Comparison of ENCODE assay signal across 9 cellular contexts in genomic region chr11:69010964-69011623, GRCh38. TPM values are rescaled to one million over a fixed set of nuclear protein-coding genes. Genes with fewer than 3 reads are reported as not detected.
DNase-seq lines count a peak whose midpoint lies in the region; ATAC-seq and TF ChIP-seq lines count a peak whose summit lies in the region.
"Had no signal": no experiment of that assay in that cellular context is flagged by ENCODE, and none has a peak within 500 bp of the region (broad histone marks: within the 10 kb centered on the region; RNA-seq: fewer than 3 reads in every experiment).

No MANE protein-coding gene starts in this region.

- TF ChIP-seq CTCF in lower lobe of right lung (IDR thresholded peaks at IDR 0.05), result no peak

- peak overlapping the region; percentile 44 to 46 for H3K9ac ChIP-seq in duodenal mucosa (ENCODE audit: low read depth in 1 of 2, low read length in 2 of 2)

- intact Hi-C loops in lower lobe of right lung (cut with DNase I), result no loop called here

- DNase-seq in DMS153 (lab: John Stamatoyannopoulos, UW) (peak; percentile 34), DMS153 treated with DMSO at 0.1 percent for 48 hours (lab: John Stamatoyannopoulos, UW; ENCODE audit: unreplicated experiment) (no peak), SKM-1 (lab: John Stamatoyannopoulos, UW; ENCODE audit: unreplicated experiment) (peak; percentile 38), lower lobe of right lung (peak; percentile 63), NCI-H1105 (lab: John Stamatoyannopoulos, UW) (no peak)
- DNase-seq in stimulated activated CD8-positive, alpha-beta memory T cell treated with anti-CD3 and anti-CD28 coated beads, Interleukin-15, amount 100 ng/mL, for 24 hours (ENCODE audit: low read depth), result peak; percentile 17

- H3K27me3 ChIP-seq in duodenal mucosa (ENCODE audit: control insufficient read depth in 1 of 2, insufficient read depth in 2 of 2, low read length in 2 of 2), result peaks cover 20 to 28% of the 10 kb centered on the region in 2 donors
- H3K27me3 ChIP-seq in lower lobe of right lung (ENCODE audit: low read depth), result peaks cover 56% of the 10 kb centered on the region

- H3K27ac ChIP-seq in duodenal mucosa (ENCODE audit: low read depth, low read length), result peak overlapping the region; percentile 53
- H3K27ac ChIP-seq in lower lobe of right lung, result peak overlapping the region; percentile 73
- H3K27ac ChIP-seq: 22Rv1 had no signal

- H3K4me1 ChIP-seq in duodenal mucosa (ENCODE audit: control insufficient read depth in 1 of 2, insufficient read depth in 2 of 2, low read length in 2 of 2), result peaks cover 25 to 32% of the 10 kb centered on the region in 2 donors
- H3K4me1 ChIP-seq in lower lobe of right lung, result peaks cover 45% of the 10 kb centered on the region

- H3K4me3 ChIP-seq in duodenal mucosa (ENCODE audit: low read depth in 1 of 2, low read length in 2 of 2) (peak overlapping the region; percentile 41 to 57), lower lobe of right lung (peak overlapping the region; percentile 54)

- H3K36me3 ChIP-seq in duodenal mucosa (ENCODE audit: control insufficient read depth in 1 of 2, insufficient read depth in 2 of 2, low read length in 2 of 2) (no peaks in the 10 kb centered on the region), lower lobe of right lung (no peaks in the 10 kb centered on the region)

- peak; percentile 70 to 73 for ATAC-seq in lower lobe of right lung
- ATAC-seq in HG02852 (IDR thresholded peaks at IDR 0.05; ENCODE audit: unreplicated experiment), result no peak

- H3K9me3 ChIP-seq in duodenal mucosa (ENCODE audit: control insufficient read depth in 1 of 2, low read length in 2 of 2) (no peaks in the 10 kb centered on the region), lower lobe of right lung (no peaks in the 10 kb centered on the region)

RNA-seq across cellular contexts. Expression of gene MRGPRF, which starts 2.0 kb away (rescaled TPM):
- total RNA-seq in lower lobe of right lung, result 11.5 TPM

RNA-seq across cellular contexts. Expression of gene MRGPRD, which starts 30.3 kb away (rescaled TPM):
- total RNA-seq in lower lobe of right lung, result not detected

RNA-seq across cellular contexts. Expression of gene TPCN2, which starts 37.6 kb away (rescaled TPM):
- total RNA-seq in lower lobe of right lung, result 18.2 TPM

Comparison
In these comparisons a context has a peak if more than half of its experiments do, and no peak if none do; other contexts are left out.
1. DNase-seq: peak in DMS153 (single experiment), SKM-1 (single experiment), lower lobe of right lung (single experiment) and stimulated activated CD8-positive, alpha-beta memory T cell treated with anti-CD3 and anti-CD28 coated beads, Interleukin-15, amount 100 ng/mL, for 24 hours (single experiment); none in DMS153 treated with DMSO at 0.1 percent for 48 hours (single experiment) and NCI-H1105 (single experiment).